9 cellular contexts compared by ENCODE assay signal in the genomic region with DNA sequence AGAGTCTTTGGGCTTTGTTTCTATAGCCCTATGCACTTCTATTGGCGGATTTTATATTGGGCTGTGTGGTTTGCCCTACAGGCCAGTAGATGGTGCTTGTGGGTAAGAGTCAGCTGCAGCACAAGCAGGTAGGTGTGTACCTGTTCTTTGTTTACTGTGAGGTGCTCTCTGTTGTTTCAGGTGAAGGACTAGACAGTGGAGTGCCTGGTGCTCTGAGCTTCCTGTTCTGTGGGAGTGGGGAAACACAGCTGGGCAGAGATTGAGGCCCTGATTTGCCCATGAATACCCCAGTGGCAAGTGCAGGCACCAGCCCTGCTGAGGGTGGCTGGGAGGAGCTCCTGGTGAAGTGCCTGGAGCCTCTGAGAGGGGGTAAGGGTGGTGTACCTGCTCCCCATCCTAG. TPM values are rescaled to one million over a fixed set of nuclear protein-coding genes. Genes with fewer than 3 reads are reported as not detected.
DNase-seq lines count a peak whose midpoint lies in the region; ATAC-seq and TF ChIP-seq lines count a peak whose summit lies in the region.
"Had no signal": no experiment of that assay in that cellular context is flagged by ENCODE, and none has a peak within 500 bp of the region (broad histone marks: within the 10 kb centered on the region; RNA-seq: fewer than 3 reads in every experiment).

No MANE protein-coding gene starts in this region.

- H3K9me2 ChIP-seq in MM.1S (replicated peaks; ENCODE audit: insufficient read depth, low read length), result no peaks in the 10 kb centered on the region

- no peaks in the 10 kb centered on the region for H3K4me1 ChIP-seq in MM.1S (ENCODE audit: low read length)
- H3K4me1 ChIP-seq in osteoblast (ENCODE audit: insufficient read depth, low read length), result no peaks in the 10 kb centered on the region

- H3K4me3 ChIP-seq in MM.1S (ENCODE audit: low read length) (no peak overlapping the region), osteoblast (ENCODE audit: insufficient read depth, low read length) (no peak overlapping the region)

- H3K9me3 Mint-ChIP-seq in chondrocyte (ENCODE audit: low read depth), result peaks cover 15% of the 10 kb centered on the region

- no peaks in the 10 kb centered on the region for H3F3A ChIP-seq in MM.1S (ENCODE audit: insufficient read depth, low read length)

- DNase-seq in AG09319 (ENCODE audit: extremely low read depth, low read depth) (no peak), MM.1S (peak; percentile 80), chondrocyte (ENCODE audit: low spot score) (no peak), osteoblast (ENCODE audit: insufficient read length, low spot score, missing footprints) (no peak), T-helper 1 cell (no peak)
- no peak for DNase-seq in activated CD8-positive, alpha-beta memory T cell treated with anti-CD3 and anti-CD28 coated beads, Interleukin-2, amount 50 U/mL, for 4 hours

- H3K9me3 ChIP-seq in MM.1S (replicated peaks; ENCODE audit: insufficient read depth, low read length), result no peaks in the 10 kb centered on the region
- peaks cover 4% of the 10 kb centered on the region for H3K9me3 ChIP-seq in osteoblast (ENCODE audit: low read depth, low read length)

- H3K27me3 ChIP-seq in MM.1S (replicated peaks; ENCODE audit: insufficient read depth, low read length), result no peaks in the 10 kb centered on the region
- H3K27me3 ChIP-seq in osteoblast (ENCODE audit: insufficient read depth, low read length), result peaks cover 16% of the 10 kb centered on the region

- peak; percentile 39 for TF ChIP-seq CTCF in AG09319 (IDR thresholded peaks at IDR 0.05; ENCODE audit: low read depth, low read length)
- peak; percentile 78 for TF ChIP-seq CTCF in MM.1S (IDR thresholded peaks at IDR 0.05; ENCODE audit: low read length)
- peak; percentile 66 for TF ChIP-seq CTCF in chondrocyte (IDR thresholded peaks at IDR 0.05)
- TF ChIP-seq CTCF in osteoblast (IDR thresholded peaks at IDR 0.05; ENCODE audit: extremely low read depth, low read depth, low read length), result peak; percentile 54

- peak; percentile 76 for ATAC-seq in GM19395 (IDR thresholded peaks at IDR 0.05; ENCODE audit: unreplicated experiment)
- no peak for ATAC-seq in GM18858 (IDR thresholded peaks at IDR 0.05; ENCODE audit: unreplicated experiment)

- H3K27ac Mint-ChIP-seq in chondrocyte (ENCODE audit: unreplicated experiment), result no peak overlapping the region
- H3K27ac Mint-ChIP-seq: activated naive CD8-positive, alpha-beta T cell had no signal

- no peaks in the 10 kb centered on the region for H3K4me1 Mint-ChIP-seq in chondrocyte (ENCODE audit: low read depth)

- H3K4me2 ChIP-seq in MM.1S (ENCODE audit: low read depth, low read length) (no peak overlapping the region; the same call in 1 of the 2 replicates), osteoblast (ENCODE audit: insufficient read depth, low read length) (no peak overlapping the region)

- H2AFZ ChIP-seq in MM.1S (ENCODE audit: low read length), result 0 out of 2 replicates have a peak overlapping the region, but pooled peaks have one; percentile 9
- no peak overlapping the region for H2AFZ ChIP-seq in osteoblast (ENCODE audit: low read length)

- H3K9ac ChIP-seq in MM.1S (ENCODE audit: low read length), result no peak overlapping the region

- H3K27ac ChIP-seq in MM.1S (ENCODE audit: low read length) (no peak overlapping the region), osteoblast (ENCODE audit: low read depth, low read length) (no peak overlapping the region)

- H3K4me3 Mint-ChIP-seq in chondrocyte (ENCODE audit: unreplicated experiment), result no peak overlapping the region
- H3K4me3 Mint-ChIP-seq: activated naive CD8-positive, alpha-beta T cell had no signal

- H3K36me3 ChIP-seq in MM.1S (replicated peaks; ENCODE audit: insufficient read depth, low read length), result no peaks in the 10 kb centered on the region
- no peaks in the 10 kb centered on the region for H3K36me3 ChIP-seq in osteoblast (ENCODE audit: insufficient read depth, low read length)

- H3K27me3 Mint-ChIP-seq in chondrocyte (ENCODE audit: low read depth), result peaks cover 25% of the 10 kb centered on the region

- H3K79me2 ChIP-seq in MM.1S (ENCODE audit: low read length) (no peaks in the 10 kb centered on the region), osteoblast (ENCODE audit: insufficient read depth, low read length) (no peaks in the 10 kb centered on the region)

- H4K20me1 ChIP-seq in MM.1S (ENCODE audit: insufficient read depth, low read length) (no peaks in the 10 kb centered on the region), osteoblast (ENCODE audit: insufficient read depth, low read length) (no peaks in the 10 kb centered on the region)

- H3K36me3 Mint-ChIP-seq in chondrocyte (ENCODE audit: low read depth), result peaks cover 4% of the 10 kb centered on the region
- H3K36me3 Mint-ChIP-seq: activated naive CD8-positive, alpha-beta T cell had no signal

RNA-seq across cellular contexts. Expression of gene UCP1, which starts 26.3 kb away (rescaled TPM):
- total RNA-seq in chondrocyte (not detected in 3 replicates), osteoblast (not detected in 2 replicates)
